Comparison of ENCODE assay signal across 15 cellular contexts in genomic region chr11:68381716-68382115, GRCh38.
DNase-seq lines count a peak whose midpoint lies in the region; ATAC-seq and TF ChIP-seq lines count a peak whose summit lies in the region.
"Had no signal": no experiment of that assay in that cellular context is flagged by ENCODE, and none has a peak within 500 bp of the region (broad histone marks: within the 10 kb centered on the region; RNA-seq: fewer than 3 reads in every experiment).

No MANE protein-coding gene starts in this region.

- H3K27me3 ChIP-seq in liver (ENCODE audit: control insufficient read depth in 4 of 4, insufficient read depth in 4 of 4, low read length in 3 of 4), result no peaks in the 10 kb centered on the region
- no peaks in the 10 kb centered on the region for H3K27me3 ChIP-seq in subcutaneous abdominal adipose tissue (ENCODE audit: control insufficient read depth in 5 of 5, insufficient read depth in 4 of 5, low read length in 5 of 5)
- H3K27me3 ChIP-seq: SJCRH30 had no signal

- no peak for TF ChIP-seq EP300 in Ishikawa (IDR thresholded peaks at IDR 0.05; ENCODE audit: borderline replicate concordance)

- peak overlapping the region in 1 of 2 donors; percentile 9 for H3K9ac ChIP-seq in liver (ENCODE audit: low read depth in 1 of 2, low read length in 2 of 2)
- H3K9ac ChIP-seq in subcutaneous abdominal adipose tissue (ENCODE audit: low read length in 5 of 5), result peak overlapping the region in 1 of 5 donors; percentile 32

- 38% methylated on average over 4 of the region's 4 CpGs for WGBS in liver

- peaks cover 31 to 90% (median 71%) of the 10 kb centered on the region in 4 donors for H3K4me1 ChIP-seq in liver (ENCODE audit: control insufficient read depth in 4 of 4, insufficient read depth in 4 of 4, low read length in 3 of 4)
- H3K4me1 ChIP-seq in subcutaneous abdominal adipose tissue (ENCODE audit: control insufficient read depth in 5 of 5, insufficient read depth in 5 of 5, low read length in 5 of 5), result peaks cover 20 to 82% (median 72%) of the 10 kb centered on the region in 5 donors

- ATAC-seq in GM21515 (IDR thresholded peaks at IDR 0.05; ENCODE audit: unreplicated experiment), result no peak

- no peak for DNase-seq in COR-L47 (lab: John Stamatoyannopoulos, UW)
- DNase-seq in activated T-cell treated with anti-CD3 and anti-CD28 coated beads, Interleukin-2, amount 50 U/mL, for 1 hour, result no peak
- no peak for DNase-seq in RPMI8226
- DNase-seq: activated effector memory CD4-positive, alpha-beta T cell treated with Interleukin-2 at 50 U/mL for 16 hours; central memory CD4-positive, alpha-beta T cell; immature natural killer cell; NCI-H1092 treated with DMSO at 0.1 percent for 48 hours; NCI-H510A; SJCRH30; stimulated activated naive CD4-positive, alpha-beta T cell had no signal

- no peak for TF ChIP-seq CTCF in liver (IDR thresholded peaks at IDR 0.05; ENCODE audit: low read depth, low read length, missing input control)

- peak overlapping the region; percentile 19 for H3K27ac ChIP-seq in angular gyrus (ENCODE audit: low read depth, low read length)
- peak overlapping the region; percentile 72 to 79 for H3K27ac ChIP-seq in liver (ENCODE audit: low read depth in 1 of 2, low read length in 2 of 2)
- peak overlapping the region; percentile 70 for H3K27ac ChIP-seq in subcutaneous abdominal adipose tissue (ENCODE audit: low read depth, low read length)
- H3K27ac ChIP-seq: SJCRH30 had no signal

- no peaks in the 10 kb centered on the region for H3K9me3 ChIP-seq in liver (ENCODE audit: control insufficient read depth in 4 of 4, low read length in 3 of 4)
- H3K9me3 ChIP-seq in subcutaneous abdominal adipose tissue (ENCODE audit: control insufficient read depth in 5 of 5, low read length in 5 of 5), result no peaks in the 10 kb centered on the region
- H3K9me3 ChIP-seq: SJCRH30 had no signal

- H3K36me3 ChIP-seq in liver (ENCODE audit: control insufficient read depth in 4 of 4, insufficient read depth in 3 of 4, low read depth in 1 of 4, low read length in 3 of 4) (no peaks in the 10 kb centered on the region), subcutaneous abdominal adipose tissue (ENCODE audit: control insufficient read depth in 5 of 5, insufficient read depth in 5 of 5, low read length in 5 of 5) (peaks cover 0 to 17% (median 10%) of the 10 kb centered on the region in 5 donors)

- TF ChIP-seq RAD21 in Ishikawa (IDR thresholded peaks at IDR 0.05; ENCODE audit: low read depth) (no peak), liver (IDR thresholded peaks at IDR 0.05) (no peak)

- H3K4me3 ChIP-seq in liver (ENCODE audit: low read depth in 1 of 3, low read length in 3 of 3) (no peak overlapping the region), subcutaneous abdominal adipose tissue (ENCODE audit: low read depth in 1 of 5, low read length in 5 of 5) (peak overlapping the region in 1 of 5 donors; percentile 34)
- H3K4me3 ChIP-seq: SJCRH30 had no signal

TF ChIP-seq in Ishikawa, 13 proteins besides CTCF, POLR2A, EP300 and RAD21:
- TF ChIP-seq NFIC (IDR thresholded peaks at IDR 0.05), result no peak
- TF ChIP-seq, protein P1, sequence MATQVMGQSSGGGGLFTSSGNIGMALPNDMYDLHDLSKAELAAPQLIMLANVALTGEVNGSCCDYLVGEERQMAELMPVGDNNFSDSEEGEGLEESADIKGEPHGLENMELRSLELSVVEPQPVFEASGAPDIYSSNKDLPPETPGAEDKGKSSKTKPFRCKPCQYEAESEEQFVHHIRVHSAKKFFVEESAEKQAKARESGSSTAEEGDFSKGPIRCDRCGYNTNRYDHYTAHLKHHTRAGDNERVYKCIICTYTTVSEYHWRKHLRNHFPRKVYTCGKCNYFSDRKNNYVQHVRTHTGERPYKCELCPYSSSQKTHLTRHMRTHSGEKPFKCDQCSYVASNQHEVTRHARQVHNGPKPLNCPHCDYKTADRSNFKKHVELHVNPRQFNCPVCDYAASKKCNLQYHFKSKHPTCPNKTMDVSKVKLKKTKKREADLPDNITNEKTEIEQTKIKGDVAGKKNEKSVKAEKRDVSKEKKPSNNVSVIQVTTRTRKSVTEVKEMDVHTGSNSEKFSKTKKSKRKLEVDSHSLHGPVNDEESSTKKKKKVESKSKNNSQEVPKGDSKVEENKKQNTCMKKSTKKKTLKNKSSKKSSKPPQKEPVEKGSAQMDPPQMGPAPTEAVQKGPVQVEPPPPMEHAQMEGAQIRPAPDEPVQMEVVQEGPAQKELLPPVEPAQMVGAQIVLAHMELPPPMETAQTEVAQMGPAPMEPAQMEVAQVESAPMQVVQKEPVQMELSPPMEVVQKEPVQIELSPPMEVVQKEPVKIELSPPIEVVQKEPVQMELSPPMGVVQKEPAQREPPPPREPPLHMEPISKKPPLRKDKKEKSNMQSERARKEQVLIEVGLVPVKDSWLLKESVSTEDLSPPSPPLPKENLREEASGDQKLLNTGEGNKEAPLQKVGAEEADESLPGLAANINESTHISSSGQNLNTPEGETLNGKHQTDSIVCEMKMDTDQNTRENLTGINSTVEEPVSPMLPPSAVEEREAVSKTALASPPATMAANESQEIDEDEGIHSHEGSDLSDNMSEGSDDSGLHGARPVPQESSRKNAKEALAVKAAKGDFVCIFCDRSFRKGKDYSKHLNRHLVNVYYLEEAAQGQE (IDR thresholded peaks at IDR 0.05; ENCODE audit: low read depth), result peak; percentile 20; the same call in 1 of the 2 replicates

TF ChIP-seq in liver, 16 proteins besides CTCF, POLR2A, EP300 and RAD21:
- TF ChIP-seq EGR1 (IDR thresholded peaks at IDR 0.05; ENCODE audit: low read depth in 2 of 2), result no peak
- TF ChIP-seq HNF4G (IDR thresholded peaks at IDR 0.05), result no peak
- TF ChIP-seq MAX (IDR thresholded peaks at IDR 0.05), result no peak
- TF ChIP-seq SP1 (IDR thresholded peaks at IDR 0.05), result no peak
TF ChIP-seq in liver: peak in this region for 0.

Comparison
In these comparisons a context has a peak if more than half of its experiments do, and no peak if none do; other contexts are left out.
1. H3K27ac ChIP-seq: peak in every context shown above with its lines; median percentile 76 in liver; 70 in subcutaneous abdominal adipose tissue; 19 in angular gyrus.